In genomic region chr16:89303604-89304003, GRCh38 we compare ENCODE assay signal across 15 cellular contexts.
DNase-seq lines count a peak whose midpoint lies in the region; ATAC-seq, FAIRE-seq and TF ChIP-seq lines count a peak whose summit lies in the region.
"Had no signal": no experiment of that assay in that cellular context is flagged by ENCODE, and none has a peak within 500 bp of the region (broad histone marks: within the 10 kb centered on the region; RNA-seq: fewer than 3 reads in every experiment).

No MANE protein-coding gene starts in this region.

- CTCF ChIA-PET in A549 (lab: Yijun Ruan, JAX) = interaction anchor here (0.8 to 2.1 kb wide), 4 partner anchors 8 to 147 kb away, joined by 3 to 7 read pairs (median 3); no protein-coding TSS in a partner anchor
- CTCF ChIA-PET in Calu3 (lab: Charles Lee) = no interaction called here
- CTCF ChIA-PET in K562 (lab: Yijun Ruan, JAX; ENCODE audit: low intra/inter-chr PET ratio) = no interaction called here

- H3K4me3 ChIP-seq in A549 (no peak overlapping the region), K562 (no peak overlapping the region)
- H3K4me3 ChIP-seq: mucosa of descending colon, SK-N-MC, upper lobe of left lung had no signal

- POLR2A ChIA-PET in A549 (lab: Yijun Ruan, JAX) = no interaction called here
- POLR2A ChIA-PET in K562 (lab: Yijun Ruan, JAX) = interaction anchor here (0.8 to 1.9 kb wide), 4 partner anchors 10 to 163 kb away, joined by 4 to 14 read pairs (median 5); no protein-coding TSS in a partner anchor

- peaks cover 21% of the 10 kb centered on the region for H3K4me1 Mint-ChIP-seq in Calu3 (ENCODE audit: low read depth, unreplicated experiment)
- H3K4me1 Mint-ChIP-seq in memory B cell = peaks cover 28% of the 10 kb centered on the region

- TF ChIP-seq RAD21 in A549 (conservative IDR thresholded peaks at IDR 0.05 in 1 of 2, IDR thresholded peaks at IDR 0.05 in 1 of 2) (no peak), K562 (CRISPR knock-in tag; conservative IDR thresholded peaks at IDR 0.05 in 1 of 2, IDR thresholded peaks at IDR 0.05 in 1 of 2) (no peak)

- BruUV-seq in Calu3 (replicated peaks; lab: Mats Ljungman, UMichigan) = no TSS peak
- BruUV-seq in K562 (replicated peaks; lab: Mats Ljungman, UMichigan) = no TSS peak

- no peak overlapping the region for H3K4me3 Mint-ChIP-seq in Calu3 (ENCODE audit: low read depth, unreplicated experiment)
- no peak overlapping the region for H3K4me3 Mint-ChIP-seq in memory B cell

- in situ Hi-C loops in K562 (cut with MboI) = no loop called here

- H3K4me1 ChIP-seq in A549 (peaks cover 43% of the 10 kb centered on the region), K562 (replicated peaks in 1 of 2; ENCODE audit: control insufficient read depth in 2 of 2, insufficient read depth in 2 of 2, low read length in 2 of 2) (peaks cover 0 to 34% of the 10 kb centered on the region in 2 experiments; a peak in 2 of 5 replicates)

- peaks cover 9% of the 10 kb centered on the region for H3K9me1 ChIP-seq in K562 (ENCODE audit: control insufficient read depth, insufficient read depth, low read length)

- ATAC-seq in A549 (no peak), K562 (no peak), memory B cell (ENCODE audit: low read depth) (peak; percentile 93), GM21528 (IDR thresholded peaks at IDR 0.05; ENCODE audit: low FRiP score, unreplicated experiment) (no peak), HG02642 (IDR thresholded peaks at IDR 0.05; ENCODE audit: poor library complexity, unreplicated experiment) (no peak)
- ATAC-seq: mucosa of descending colon had no signal

- no peaks in the 10 kb centered on the region for H3K27me3 Mint-ChIP-seq in Calu3 (ENCODE audit: unreplicated experiment)
- H3K27me3 Mint-ChIP-seq in memory B cell = no peaks in the 10 kb centered on the region

- TF ChIP-seq CTCF in A549 (IDR thresholded peaks at IDR 0.05) = no peak
- no peak for TF ChIP-seq CTCF in Calu3 (IDR thresholded peaks at IDR 0.05; ENCODE audit: unreplicated experiment)
- no peak for TF ChIP-seq CTCF in K562 (IDR thresholded peaks at IDR 0.05 in 2 of 3, conservative IDR thresholded peaks at IDR 0.05 in 1 of 3; ENCODE audit: insufficient read depth in 2 of 3, low read depth in 1 of 3, low read length in 3 of 3)

- H3K4me2 ChIP-seq in A549 (no peak overlapping the region), K562 (ENCODE audit: insufficient read depth, low read length) (no peak overlapping the region)

- 96% methylated on average over 7 of the region's 7 CpGs for WGBS in A549 (ENCODE audit: missing lambda C conversion rate)
- WGBS in K562 (ENCODE audit: insufficient coverage, low coverage, missing lambda C conversion rate) = 92% methylated on average over 7 of the region's 7 CpGs

- H3K36me3 Mint-ChIP-seq in Calu3 (ENCODE audit: insufficient read depth, unreplicated experiment) (peaks cover 66% of the 10 kb centered on the region), memory B cell (peaks cover 15% of the 10 kb centered on the region)

- H3K27ac ChIP-seq in A549 (peak overlapping the region; percentile 95 to 96; a peak in 5 of 6 replicates), K562 (ENCODE audit: extremely low read depth, low read depth, low read length) (no peak overlapping the region)
- H3K27ac ChIP-seq: SK-N-MC, upper lobe of left lung had no signal

- no peak overlapping the region for H2AFZ ChIP-seq in K562 (ENCODE audit: low read depth, low read length)

- peak overlapping the region in 1 of 2 experiments; percentile 50; a peak in 2 of 4 replicates for H3K9ac ChIP-seq in K562 (ENCODE audit: insufficient read depth in 1 of 2, low read depth in 2 of 2, low read length in 2 of 2)

- peaks cover 67% of the 10 kb centered on the region; the same call in 2 of the 3 replicates for H3K36me3 ChIP-seq in K562 (ENCODE audit: control insufficient read depth, insufficient read depth, low read length)

- DNase-seq in A549 (ENCODE audit: low read depth in 1 of 2, low spot score in 1 of 2) (no peak), Calu3 (no peak), K562 (ENCODE audit: extremely low read depth in 1 of 4, low spot score in 3 of 4) (no peak), memory B cell (ENCODE audit: low spot score in 2 of 2) (peak in 1 of 2 donors; percentile 20), T-helper 9 cell (no peak)
- no peak for DNase-seq in activated effector memory CD4-positive, alpha-beta T cell treated with Interleukin-2 at 50 U/mL for 16 hours
- DNase-seq: BE2C, DMS79 treated with DMSO at 0.1 percent for 48 hours, MV-4-11, upper lobe of left lung had no signal

- TF ChIP-seq EP300 in A549 (IDR thresholded peaks at IDR 0.05) (no peak), K562 (IDR thresholded peaks at IDR 0.05; ENCODE audit: low read length) (no peak)

- FAIRE-seq in A549 (lab: Jason Lieb, UNC) (no peak), K562 (lab: Jason Lieb, UNC) (no peak)
- FAIRE-seq: keratinocyte had no signal

- H4K20me1 ChIP-seq in K562 (replicated peaks; ENCODE audit: control insufficient read depth, insufficient read depth, low read length) = peaks cover 14% of the 10 kb centered on the region

- H3K27ac Mint-ChIP-seq in Calu3 (ENCODE audit: unreplicated experiment) (peak overlapping the region; percentile 5), memory B cell (peak overlapping the region; percentile 79)

- peaks cover 71% of the 10 kb centered on the region for H3K79me2 ChIP-seq in K562 (ENCODE audit: control insufficient read depth, insufficient read depth, low read length)

- H3K9me3 Mint-ChIP-seq in Calu3 (ENCODE audit: low read depth, unreplicated experiment) (no peaks in the 10 kb centered on the region), memory B cell (no peaks in the 10 kb centered on the region)

- H3K27me3 ChIP-seq in K562 (ENCODE audit: control insufficient read depth in 2 of 2, insufficient read depth in 2 of 2, low read length in 2 of 2) = no peaks in the 10 kb centered on the region
- H3K27me3 ChIP-seq: BE2C, upper lobe of left lung had no signal

- H3K9me3 ChIP-seq in A549 (no peaks in the 10 kb centered on the region), K562 (replicated peaks; ENCODE audit: control insufficient read depth, insufficient read depth, low read depth, low read length) (no peaks in the 10 kb centered on the region)
- H3K9me3 ChIP-seq: BE2C, mucosa of descending colon, upper lobe of left lung had no signal

- TF ChIP-seq POLR2A in A549 (IDR thresholded peaks at IDR 0.05; ENCODE audit: low read length) (no peak), K562 (conservative IDR thresholded peaks at IDR 0.05) (no peak)

- intact Hi-C loops in Calu3 (cut with micrococcal nuclease; ENCODE audit: unreplicated experiment) (no loop called here), K562 (cut with micrococcal nuclease) (no loop called here)

TF ChIP-seq in A549, 52 proteins besides CTCF, POLR2A, EP300 and RAD21:
- TF ChIP-seq HDAC2 (IDR thresholded peaks at IDR 0.05) = no peak
- TF ChIP-seq ESRRA (IDR thresholded peaks at IDR 0.05; ENCODE audit: borderline replicate concordance, low read length) = no peak
- TF ChIP-seq POLR2AphosphoS2 (conservative IDR thresholded peaks at IDR 0.05; ENCODE audit: low read length) = no peak
- no peak for TF ChIP-seq ZSCAN20 (CRISPR knock-in tag; IDR thresholded peaks at IDR 0.05)
- TF ChIP-seq RNF2 (IDR thresholded peaks at IDR 0.05; ENCODE audit: borderline replicate concordance, low read depth) = no peak
- TF ChIP-seq ZFP36 (IDR thresholded peaks at IDR 0.05; ENCODE audit: borderline replicate concordance, partially characterized antibody) = no peak
- TF ChIP-seq, protein P1, sequence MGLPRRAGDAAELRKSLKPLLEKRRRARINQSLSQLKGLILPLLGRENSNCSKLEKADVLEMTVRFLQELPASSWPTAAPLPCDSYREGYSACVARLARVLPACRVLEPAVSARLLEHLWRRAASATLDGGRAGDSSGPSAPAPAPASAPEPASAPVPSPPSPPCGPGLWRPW (IDR thresholded peaks at IDR 0.05) = no peak
- no peak for TF ChIP-seq RFX5 (IDR thresholded peaks at IDR 0.05)
- TF ChIP-seq MYC (IDR thresholded peaks at IDR 0.05; ENCODE audit: borderline replicate concordance, low read length) = no peak
- TF ChIP-seq SREBF2 (IDR thresholded peaks at IDR 0.05) = no peak
- TF ChIP-seq JUNB (IDR thresholded peaks at IDR 0.05) = no peak
- TF ChIP-seq HOXB13 (CRISPR knock-in tag; IDR thresholded peaks at IDR 0.05; ENCODE audit: low read depth) = no peak

TF ChIP-seq in K562, 482 proteins besides CTCF, POLR2A, EP300 and RAD21:
- no peak for TF ChIP-seq PRDM10 (IDR thresholded peaks at IDR 0.05; ENCODE audit: partially characterized antibody)
- TF ChIP-seq SAFB (IDR thresholded peaks at IDR 0.05; ENCODE audit: borderline replicate concordance, low read depth, low read length) = no peak
- TF ChIP-seq ZNF79 (CRISPR knock-in tag; IDR thresholded peaks at IDR 0.05; ENCODE audit: low read depth) = no peak
- no peak for TF ChIP-seq ZNF134 (CRISPR knock-in tag; conservative IDR thresholded peaks at IDR 0.05)
- no peak for TF ChIP-seq FOS (IDR thresholded peaks at IDR 0.05; ENCODE audit: extremely low read depth, insufficient read length)
- TF ChIP-seq STAT5A (IDR thresholded peaks at IDR 0.05; ENCODE audit: borderline replicate concordance, low read length) = 0 out of 2 replicates have a peak, but pooled peaks have one; percentile 3
- no peak for TF ChIP-seq GABPA (tag; conservative IDR thresholded peaks at IDR 0.05; ENCODE audit: low read depth)
